ENCODE assay signal across 10 cellular contexts in the genomic region with DNA sequence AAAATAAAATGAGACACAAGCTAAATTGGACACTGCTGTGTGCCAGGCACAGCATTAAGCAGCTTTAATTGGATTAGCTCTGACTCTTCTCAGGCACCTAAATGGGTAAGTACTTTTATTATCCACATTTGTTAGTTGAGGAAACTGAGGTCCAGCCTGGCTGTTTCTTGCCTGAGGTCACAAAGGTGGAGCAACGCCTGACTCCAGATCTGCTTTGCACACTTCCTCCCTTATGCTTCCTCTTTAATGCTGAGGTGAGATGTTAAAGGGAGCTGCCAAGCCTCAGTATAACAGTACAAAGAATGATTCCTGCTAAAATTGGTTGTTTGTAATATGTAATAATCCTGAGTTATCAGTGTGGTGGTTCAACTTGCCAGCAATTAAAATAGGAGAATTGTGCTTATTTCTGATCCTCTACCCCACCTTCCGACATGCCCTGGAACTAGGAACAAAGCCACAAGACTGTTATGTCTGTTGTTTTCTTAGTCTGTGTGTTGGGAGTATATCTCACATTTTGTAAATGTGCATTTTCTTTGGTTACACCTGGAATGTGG.
DNase-seq lines count a peak whose midpoint lies in the region; ATAC-seq, FAIRE-seq and TF ChIP-seq lines count a peak whose summit lies in the region.
"Had no signal": no experiment of that assay in that cellular context is flagged by ENCODE, and none has a peak within 500 bp of the region (broad histone marks: within the 10 kb centered on the region; RNA-seq: fewer than 3 reads in every experiment).

No MANE protein-coding gene starts in this region.

- no peak for ATAC-seq in K562
- no peak for ATAC-seq in mucosa of descending colon

- H3K79me2 ChIP-seq in K562 (ENCODE audit: control insufficient read depth, insufficient read depth, low read length): peaks cover 83% of the 10 kb centered on the region

- TF ChIP-seq EP300 in K562 (IDR thresholded peaks at IDR 0.05; ENCODE audit: low read length): no peak

- H3K4me1 ChIP-seq in K562 (replicated peaks in 1 of 2; ENCODE audit: control insufficient read depth in 2 of 2, insufficient read depth in 2 of 2, low read length in 2 of 2) (peaks cover 18 to 53% of the 10 kb centered on the region in 2 experiments), mucosa of descending colon (ENCODE audit: low read depth) (peaks cover 51% of the 10 kb centered on the region)

- intact Hi-C loops in K562 (cut with micrococcal nuclease) (no loop called here), mucosa of descending colon (cut with DNase I, micrococcal nuclease) (loop anchor here in 1 of 2 donors (10.0 kb wide), 1 partner anchor 74 kb away; a partner anchor contains a TSS)

- no peaks in the 10 kb centered on the region for H3K9me1 ChIP-seq in K562 (ENCODE audit: control insufficient read depth, insufficient read depth, low read length)

- H3K27ac ChIP-seq in K562 (ENCODE audit: extremely low read depth, low read depth, low read length): peak overlapping the region; percentile 47

- H3K4me2 ChIP-seq in K562 (ENCODE audit: insufficient read depth, low read length): peak overlapping the region; percentile 79

- TF ChIP-seq RAD21 in K562 (CRISPR knock-in tag; conservative IDR thresholded peaks at IDR 0.05 in 1 of 2, IDR thresholded peaks at IDR 0.05 in 1 of 2): no peak

- H3K9me3 ChIP-seq in K562 (replicated peaks; ENCODE audit: control insufficient read depth, insufficient read depth, low read depth, low read length) (no peaks in the 10 kb centered on the region), mucosa of descending colon (no peaks in the 10 kb centered on the region)

- H4K20me1 ChIP-seq in K562 (replicated peaks; ENCODE audit: control insufficient read depth, insufficient read depth, low read length): no peaks in the 10 kb centered on the region; the same call in 1 of the 2 replicates

- DNase-seq in Ammon's horn (ENCODE audit: low spot score) (peak; percentile 29), K562 (ENCODE audit: extremely low read depth in 1 of 4, low spot score in 3 of 4) (peak in 1 of 4 experiments; percentile 50), mucosa of descending colon (peak in 2 of 3 donors; percentile 37 to 58), NCI-H1694 (lab: John Stamatoyannopoulos, UW) (no peak), HCEC 1CT (no peak), frontal cortex (ENCODE audit: low spot score in 2 of 2) (no peak), AG08395 (ENCODE audit: low spot score) (no peak)
- no peak for DNase-seq in Jurkat, Clone E6-1 (ENCODE audit: low read depth, low spot score)
- DNase-seq: aorta, NCI-H1092 treated with DMSO at 0.1 percent for 48 hours had no signal

- in situ Hi-C loops in K562 (cut with MboI): loop anchor here (5.0 kb wide), 1 partner anchor 72 kb away; a partner anchor contains a TSS

- TF ChIP-seq CTCF in K562 (IDR thresholded peaks at IDR 0.05 in 2 of 3, conservative IDR thresholded peaks at IDR 0.05 in 1 of 3; ENCODE audit: insufficient read depth in 2 of 3, low read depth in 1 of 3, low read length in 3 of 3) (no peak), mucosa of descending colon (IDR thresholded peaks at IDR 0.05) (no peak)

- BruUV-seq in K562 (replicated peaks; lab: Mats Ljungman, UMichigan): no TSS peak

- H3K36me3 ChIP-seq in K562 (ENCODE audit: control insufficient read depth, insufficient read depth, low read length) (no peaks in the 10 kb centered on the region), mucosa of descending colon (ENCODE audit: low read depth) (no peaks in the 10 kb centered on the region)

- no peak for TF ChIP-seq POLR2A in K562 (conservative IDR thresholded peaks at IDR 0.05)

- 5% methylated on average over 2 of the region's 2 CpGs for WGBS in K562 (ENCODE audit: insufficient coverage, low coverage, missing lambda C conversion rate)

- no peaks in the 10 kb centered on the region for H3K27me3 ChIP-seq in K562 (ENCODE audit: control insufficient read depth in 2 of 2, insufficient read depth in 2 of 2, low read length in 2 of 2)

- H3K9ac ChIP-seq in K562 (ENCODE audit: insufficient read depth in 1 of 2, low read depth in 2 of 2, low read length in 2 of 2): peak overlapping the region; percentile 53 to 96; a peak in 3 of 4 replicates

- FAIRE-seq in K562 (lab: Jason Lieb, UNC) (no peak), frontal cortex (lab: Jason Lieb, UNC) (no peak)

- H3K4me3 ChIP-seq in Jurkat, Clone E6-1 (ENCODE audit: low read length): peak overlapping the region; percentile 67
- H3K4me3 ChIP-seq in K562: peak overlapping the region; percentile 20; the same call in 1 of the 2 replicates
- H3K4me3 ChIP-seq in mucosa of descending colon: no peak overlapping the region

- POLR2A ChIA-PET in K562 (lab: Yijun Ruan, JAX): interaction anchor here (1.0 to 1.3 kb wide), 2 partner anchors 9 to 74 kb away, joined by 3 read pairs; a partner anchor contains a TSS

- no peak overlapping the region for H2AFZ ChIP-seq in K562 (ENCODE audit: low read depth, low read length)

- CTCF ChIA-PET in K562 (lab: Yijun Ruan, JAX; ENCODE audit: low intra/inter-chr PET ratio): no interaction called here

TF ChIP-seq in K562, 482 proteins besides CTCF, POLR2A, EP300 and RAD21:
- TF ChIP-seq CHD1 (IDR thresholded peaks at IDR 0.05; ENCODE audit: low read length): no peak
- 0 out of 2 replicates have a peak, but pooled peaks have one; percentile 10 for TF ChIP-seq SMARCA4 (IDR thresholded peaks at IDR 0.05)
- TF ChIP-seq POLR3A (IDR thresholded peaks at IDR 0.05; ENCODE audit: borderline replicate concordance, extremely low read depth, insufficient read depth, insufficient read length): no peak
- TF ChIP-seq WHSC1 (IDR thresholded peaks at IDR 0.05; ENCODE audit: low read length): no peak
- TF ChIP-seq, protein P1, sequence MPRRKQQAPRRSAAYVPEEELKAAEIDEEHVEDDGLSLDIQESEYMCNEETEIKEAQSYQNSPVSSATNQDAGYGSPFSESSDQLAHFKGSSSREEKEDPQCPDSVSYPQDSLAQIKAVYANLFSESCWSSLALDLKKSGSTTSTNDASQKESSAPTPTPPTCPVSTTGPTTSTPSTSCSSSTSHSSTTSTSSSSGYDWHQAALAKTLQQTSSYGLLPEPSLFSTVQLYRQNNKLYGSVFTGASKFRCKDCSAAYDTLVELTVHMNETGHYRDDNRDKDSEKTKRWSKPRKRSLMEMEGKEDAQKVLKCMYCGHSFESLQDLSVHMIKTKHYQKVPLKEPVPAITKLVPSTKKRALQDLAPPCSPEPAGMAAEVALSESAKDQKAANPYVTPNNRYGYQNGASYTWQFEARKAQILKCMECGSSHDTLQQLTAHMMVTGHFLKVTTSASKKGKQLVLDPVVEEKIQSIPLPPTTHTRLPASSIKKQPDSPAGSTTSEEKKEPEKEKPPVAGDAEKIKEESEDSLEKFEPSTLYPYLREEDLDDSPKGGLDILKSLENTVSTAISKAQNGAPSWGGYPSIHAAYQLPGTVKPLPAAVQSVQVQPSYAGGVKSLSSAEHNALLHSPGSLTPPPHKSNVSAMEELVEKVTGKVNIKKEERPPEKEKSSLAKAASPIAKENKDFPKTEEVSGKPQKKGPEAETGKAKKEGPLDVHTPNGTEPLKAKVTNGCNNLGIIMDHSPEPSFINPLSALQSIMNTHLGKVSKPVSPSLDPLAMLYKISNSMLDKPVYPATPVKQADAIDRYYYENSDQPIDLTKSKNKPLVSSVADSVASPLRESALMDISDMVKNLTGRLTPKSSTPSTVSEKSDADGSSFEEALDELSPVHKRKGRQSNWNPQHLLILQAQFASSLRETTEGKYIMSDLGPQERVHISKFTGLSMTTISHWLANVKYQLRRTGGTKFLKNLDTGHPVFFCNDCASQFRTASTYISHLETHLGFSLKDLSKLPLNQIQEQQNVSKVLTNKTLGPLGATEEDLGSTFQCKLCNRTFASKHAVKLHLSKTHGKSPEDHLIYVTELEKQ (CRISPR knock-in tag; IDR thresholded peaks at IDR 0.05): no peak
- TF ChIP-seq ZBED1 (IDR thresholded peaks at IDR 0.05): peak; percentile 25; the same call in 1 of the 2 replicates
- no peak for TF ChIP-seq MXI1 (IDR thresholded peaks at IDR 0.05; ENCODE audit: low read depth, low read length)
- no peak for TF ChIP-seq PURB (CRISPR knock-in tag; IDR thresholded peaks at IDR 0.05; ENCODE audit: low read depth)
- TF ChIP-seq BHLHE40 (IDR thresholded peaks at IDR 0.05; ENCODE audit: low read length): peak; percentile 14; the same call in 1 of the 2 replicates
- no peak for TF ChIP-seq ZNF23 (CRISPR knock-in tag; IDR thresholded peaks at IDR 0.05)
- TF ChIP-seq, protein P2, sequence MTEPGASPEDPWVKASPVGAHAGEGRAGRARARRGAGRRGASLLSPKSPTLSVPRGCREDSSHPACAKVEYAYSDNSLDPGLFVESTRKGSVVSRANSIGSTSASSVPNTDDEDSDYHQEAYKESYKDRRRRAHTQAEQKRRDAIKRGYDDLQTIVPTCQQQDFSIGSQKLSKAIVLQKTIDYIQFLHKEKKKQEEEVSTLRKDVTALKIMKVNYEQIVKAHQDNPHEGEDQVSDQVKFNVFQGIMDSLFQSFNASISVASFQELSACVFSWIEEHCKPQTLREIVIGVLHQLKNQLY (CRISPR knock-in tag; conservative IDR thresholded peaks at IDR 0.05): no peak
- TF ChIP-seq PHF20 (IDR thresholded peaks at IDR 0.05; ENCODE audit: partially characterized antibody): no peak
- TF ChIP-seq FOXP1 (CRISPR knock-in tag; IDR thresholded peaks at IDR 0.05): no peak
- no peak for TF ChIP-seq SMAD1 (IDR thresholded peaks at IDR 0.05; ENCODE audit: low read depth, low read length, partially characterized antibody)
- peak; percentile 96 for TF ChIP-seq SPI1 (IDR thresholded peaks at IDR 0.05; ENCODE audit: borderline replicate concordance, low read depth, low read length)

Comparison
In these comparisons a context has a peak if more than half of its experiments do, and no peak if none do; other contexts are left out.
1. DNase-seq: peak in Ammon's horn (single experiment) and mucosa of descending colon (2 of 3); none in Jurkat, Clone E6-1 (single experiment), NCI-H1694 (single experiment), HCEC 1CT (single experiment), frontal cortex (0 of 2) and AG08395 (single experiment).